Comparison of ENCODE assay signal across 28 cellular contexts in genomic region chr7:31382722-31383121, GRCh38. TPM values are rescaled to one million over a fixed set of nuclear protein-coding genes. Genes with fewer than 3 reads are reported as not detected.
"Had no signal": no experiment of that assay in that cellular context is flagged by ENCODE, and none has a peak within 500 bp of the region (broad histone marks: within the 10 kb centered on the region; RNA-seq: fewer than 3 reads in every experiment).

No MANE protein-coding gene starts in this region.

- DNase-seq: activated B cell treated with CpG ODN at 0.5 μM for 24 hours; activated CD4-positive, alpha-beta memory T cell treated with anti-CD3 and anti-CD28 coated beads, Interleukin-2, amount 10 ng/mL, durations not matched to agents 7 days and 5 days; activated CD4-positive, alpha-beta T cell treated with anti-CD3 and anti-CD28 coated beads for 1 hour; activated CD4-positive, alpha-beta T cell treated with anti-CD3 and anti-CD28 coated beads, Interleukin-2, amount 10 ng/mL, durations not matched to agents 24 days and 14 days; activated gamma-delta T cell; activated naive CD4-positive, alpha-beta T cell treated with anti-CD3 and anti-CD28 coated beads for 36 hours; activated T-cell treated with anti-CD3 and anti-CD28 coated beads for 4 hours; activated T-cell treated with anti-CD3 and anti-CD28 coated beads, Interleukin-2, amount 50 U/mL, for 48 hours; amygdala; Karpas-422; MM.1S; NCI-H1105; NCI-H1436; NCI-H1694 treated with DMSO at 0.1 percent for 48 hours; NCI-H2029 treated with DMSO at 0.1 percent for 48 hours; NCI-H446; NCI-H524; SIG-M5; T-cell; T-helper 2 cell; T1000 had no signal

- FAIRE-seq: astrocyte, K562, RCC 7860, TTC549 had no signal

- H3K4me3 ChIP-seq: K562 had no signal

- ATAC-seq: activated T-helper 17 cell treated with anti-CD3 and anti-CD28 coated beads, Interleukin-2, amount 50 U/mL, for 72 hours; K562; T-cell had no signal

RNA-seq across cellular contexts. Expression of gene NEUROD6, which starts 42.2 kb away (rescaled TPM):
- total RNA-seq: activated B cell treated with CpG ODN at 0.5 μM for 24 hours; activated CD4-positive, alpha-beta memory T cell treated with anti-CD3 and anti-CD28 coated beads, Interleukin-2, amount 10 ng/mL, durations not matched to agents 7 days and 5 days; activated CD4-positive, alpha-beta T cell treated with anti-CD3 and anti-CD28 coated beads, Interleukin-2, amount 10 ng/mL, durations not matched to agents 24 days and 14 days; activated CD8-positive, alpha-beta memory T cell treated with anti-CD3 and anti-CD28 coated beads for 36 hours; activated naive CD4-positive, alpha-beta T cell treated with anti-CD3 and anti-CD28 coated beads for 36 hours; activated T-helper 17 cell treated with anti-CD3 and anti-CD28 coated beads, Interleukin-2, amount 50 U/mL, for 72 hours; astrocyte; cardiac septum; K562; T-cell had no signal
- polyA plus RNA-seq: K562 had no signal
